8 cellular contexts compared by ENCODE assay signal in the genomic region with DNA sequence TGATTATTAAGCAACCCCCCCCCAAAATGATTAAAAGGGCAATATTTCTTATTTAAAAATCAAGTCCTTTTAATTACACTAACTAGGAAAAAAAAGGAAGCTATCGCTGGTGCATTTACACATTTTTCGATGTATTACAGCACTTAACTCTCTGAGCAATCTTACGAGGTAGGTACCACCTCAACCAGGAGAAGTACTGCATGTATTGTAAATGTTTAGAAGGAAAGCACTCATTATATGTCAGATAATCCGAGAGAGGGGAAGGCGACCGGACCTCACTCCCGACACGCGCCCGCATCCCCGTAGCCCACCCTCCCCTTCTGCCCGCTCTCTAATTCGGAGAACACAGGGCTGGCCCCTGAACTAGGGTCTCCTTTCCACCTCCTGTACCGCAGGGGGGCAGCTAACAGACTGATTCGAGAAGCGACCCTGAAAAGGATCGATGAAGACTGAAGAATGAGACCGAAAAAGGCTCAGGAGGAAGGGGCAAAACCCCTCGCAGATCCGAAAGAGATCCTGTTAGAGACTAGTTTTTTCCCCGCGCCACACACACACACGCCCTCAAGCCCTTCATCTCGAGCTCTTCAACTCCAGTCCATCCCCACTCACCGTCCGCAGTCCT. TPM values are rescaled to one million over a fixed set of nuclear protein-coding genes. Genes with fewer than 3 reads are reported as not detected.
A peak's percentile ranks its signal among the peaks of the same experiment; 100 is the strongest.
DNase-seq lines count a peak whose midpoint lies in the region; ATAC-seq, FAIRE-seq and TF ChIP-seq lines count a peak whose summit lies in the region.

No MANE protein-coding gene starts in this region.

- peaks cover 0 to 60% (median 12%) of the 10 kb centered on the region in 9 donors for H3K36me3 ChIP-seq in heart right ventricle
- peaks cover 3% of the 10 kb centered on the region in 2 donors for H3K36me3 ChIP-seq in small intestine (ENCODE audit: control insufficient read depth in 2 of 2, insufficient read depth in 2 of 2, low read length in 2 of 2)

- FAIRE-seq in small intestine (lab: Jason Lieb, UNC): no peak

- DNase-seq in GM13976 (ENCODE audit: low spot score): peak; percentile 25
- DNase-seq in HFF-Myc (ENCODE audit: extremely low read depth, low read depth): no peak
- no peak for DNase-seq in heart right ventricle
- no peak for DNase-seq in small intestine
- DNase-seq in NCI-H187 (lab: John Stamatoyannopoulos, UW): no peak
- no peak for DNase-seq in NCI-H146 treated with DMSO at 0.1 percent for 48 hours (lab: John Stamatoyannopoulos, UW; ENCODE audit: unreplicated experiment)
- no peak for DNase-seq in central memory CD4-positive, alpha-beta T cell

- in situ Hi-C loops in GM13976 (cut with MboI; ENCODE audit: low sequenced_read_pairs, unreplicated experiment): loop anchor here (25.0 kb wide), 1 partner anchor 472 kb away; no protein-coding TSS in a partner anchor

- H3K9me3 ChIP-seq in heart right ventricle (no peaks in the 10 kb centered on the region), small intestine (ENCODE audit: control insufficient read depth, low read depth) (no peaks in the 10 kb centered on the region)

- ATAC-seq in SK-N-SH treated with all-trans-retinoic acid at 6 μM for 48 hours: peak; percentile 35
- ATAC-seq in heart right ventricle: peak in 6 of 8 donors; percentile 1 to 20 (median 10)

- TF ChIP-seq CTCF in GM13976 (IDR thresholded peaks at IDR 0.05; ENCODE audit: borderline replicate concordance, control extremely low read depth, extremely low read depth, insufficient read depth, missing control alignments) (no peak), HFF-Myc (IDR thresholded peaks at IDR 0.05; ENCODE audit: low read depth, low read length, missing control alignments) (no peak), heart right ventricle (IDR thresholded peaks at IDR 0.05) (no peak)

- H3K4me1 ChIP-seq in heart right ventricle (peaks cover 0 to 46% (median 39%) of the 10 kb centered on the region in 9 donors), small intestine (ENCODE audit: control insufficient read depth in 2 of 2, insufficient read depth in 1 of 2, low read depth in 1 of 2, low read length in 1 of 2) (peaks cover 0 to 13% of the 10 kb centered on the region in 2 donors)

- intact Hi-C loops in heart right ventricle (cut with DNase I): loop anchor here in 3 of 10 donors (5.0 to 10.0 kb wide), 4 partner anchors 60 to 330 kb away; a partner anchor contains a TSS

- 1% methylated on average over 26 of the region's 26 CpGs for WGBS in heart right ventricle, 2 donors
- 0% methylated on average over 26 of the region's 26 CpGs for WGBS in small intestine, 3 donors

- H3K4me3 ChIP-seq in HFF-Myc (replicated peaks; ENCODE audit: low read depth, low read length) (peak overlapping the region; percentile 65), heart right ventricle (peak overlapping the region; percentile 50 to 98 (median 88)), small intestine (ENCODE audit: low read depth in 1 of 2, low read length in 2 of 2) (peak overlapping the region; percentile 64 to 71)

- H3K27me3 ChIP-seq in heart right ventricle (no peaks in the 10 kb centered on the region), small intestine (ENCODE audit: control insufficient read depth in 2 of 2, insufficient read depth in 2 of 2, low read length in 2 of 2) (no peaks in the 10 kb centered on the region)

- H3K27ac ChIP-seq in heart right ventricle (peak overlapping the region in 9 of 10 donors; percentile 91 to 98 (median 94)), small intestine (ENCODE audit: low read depth in 1 of 2, low read length in 1 of 2) (peak overlapping the region in 1 of 2 donors; percentile 22)

TF ChIP-seq in SK-N-SH treated with all-trans-retinoic acid at 6 μM for 48 hours, 23 proteins besides CTCF, POLR2A, EP300 and RAD21:
- TF ChIP-seq PPARA (CRISPR knock-in tag; IDR thresholded peaks at IDR 0.05; ENCODE audit: borderline replicate concordance) (no peak), ZNF70 (CRISPR knock-in tag; IDR thresholded peaks at IDR 0.05) (no peak), SNAI2 (CRISPR knock-in tag; IDR thresholded peaks at IDR 0.05) (no peak), ZNF8 (CRISPR knock-in tag; IDR thresholded peaks at IDR 0.05) (no peak), ARNTL (CRISPR knock-in tag; IDR thresholded peaks at IDR 0.05; ENCODE audit: borderline replicate concordance, low read depth) (no peak), ISL1 (CRISPR knock-in tag; IDR thresholded peaks at IDR 0.05) (no peak), TOX (CRISPR knock-in tag; IDR thresholded peaks at IDR 0.05; ENCODE audit: borderline replicate concordance) (no peak), RARB (CRISPR knock-in tag; IDR thresholded peaks at IDR 0.05) (no peak), ZC3H10 (CRISPR knock-in tag; IDR thresholded peaks at IDR 0.05) (no peak), ZNF565 (CRISPR knock-in tag; conservative IDR thresholded peaks at IDR 0.05; ENCODE audit: low read depth) (no peak), BACH2 (CRISPR knock-in tag; IDR thresholded peaks at IDR 0.05; ENCODE audit: borderline replicate concordance) (no peak)
- TF ChIP-seq, protein P1, sequence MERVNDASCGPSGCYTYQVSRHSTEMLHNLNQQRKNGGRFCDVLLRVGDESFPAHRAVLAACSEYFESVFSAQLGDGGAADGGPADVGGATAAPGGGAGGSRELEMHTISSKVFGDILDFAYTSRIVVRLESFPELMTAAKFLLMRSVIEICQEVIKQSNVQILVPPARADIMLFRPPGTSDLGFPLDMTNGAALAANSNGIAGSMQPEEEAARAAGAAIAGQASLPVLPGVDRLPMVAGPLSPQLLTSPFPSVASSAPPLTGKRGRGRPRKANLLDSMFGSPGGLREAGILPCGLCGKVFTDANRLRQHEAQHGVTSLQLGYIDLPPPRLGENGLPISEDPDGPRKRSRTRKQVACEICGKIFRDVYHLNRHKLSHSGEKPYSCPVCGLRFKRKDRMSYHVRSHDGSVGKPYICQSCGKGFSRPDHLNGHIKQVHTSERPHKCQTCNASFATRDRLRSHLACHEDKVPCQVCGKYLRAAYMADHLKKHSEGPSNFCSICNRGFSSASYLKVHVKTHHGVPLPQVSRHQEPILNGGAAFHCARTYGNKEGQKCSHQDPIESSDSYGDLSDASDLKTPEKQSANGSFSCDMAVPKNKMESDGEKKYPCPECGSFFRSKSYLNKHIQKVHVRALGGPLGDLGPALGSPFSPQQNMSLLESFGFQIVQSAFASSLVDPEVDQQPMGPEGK (CRISPR knock-in tag; IDR thresholded peaks at IDR 0.05; ENCODE audit: borderline replicate concordance): no peak
- TF ChIP-seq, protein P2, sequence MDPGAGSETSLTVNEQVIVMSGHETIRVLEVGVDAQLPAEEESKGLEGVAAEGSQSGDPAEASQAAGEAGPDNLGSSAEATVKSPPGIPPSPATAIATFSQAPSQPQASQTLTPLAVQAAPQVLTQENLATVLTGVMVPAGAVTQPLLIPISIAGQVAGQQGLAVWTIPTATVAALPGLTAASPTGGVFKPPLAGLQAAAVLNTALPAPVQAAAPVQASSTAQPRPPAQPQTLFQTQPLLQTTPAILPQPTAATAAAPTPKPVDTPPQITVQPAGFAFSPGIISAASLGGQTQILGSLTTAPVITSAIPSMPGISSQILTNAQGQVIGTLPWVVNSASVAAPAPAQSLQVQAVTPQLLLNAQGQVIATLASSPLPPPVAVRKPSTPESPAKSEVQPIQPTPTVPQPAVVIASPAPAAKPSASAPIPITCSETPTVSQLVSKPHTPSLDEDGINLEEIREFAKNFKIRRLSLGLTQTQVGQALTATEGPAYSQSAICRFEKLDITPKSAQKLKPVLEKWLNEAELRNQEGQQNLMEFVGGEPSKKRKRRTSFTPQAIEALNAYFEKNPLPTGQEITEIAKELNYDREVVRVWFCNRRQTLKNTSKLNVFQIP (CRISPR knock-in tag; IDR thresholded peaks at IDR 0.05; ENCODE audit: borderline replicate concordance, low read depth): no peak
- TF ChIP-seq, protein P3, sequence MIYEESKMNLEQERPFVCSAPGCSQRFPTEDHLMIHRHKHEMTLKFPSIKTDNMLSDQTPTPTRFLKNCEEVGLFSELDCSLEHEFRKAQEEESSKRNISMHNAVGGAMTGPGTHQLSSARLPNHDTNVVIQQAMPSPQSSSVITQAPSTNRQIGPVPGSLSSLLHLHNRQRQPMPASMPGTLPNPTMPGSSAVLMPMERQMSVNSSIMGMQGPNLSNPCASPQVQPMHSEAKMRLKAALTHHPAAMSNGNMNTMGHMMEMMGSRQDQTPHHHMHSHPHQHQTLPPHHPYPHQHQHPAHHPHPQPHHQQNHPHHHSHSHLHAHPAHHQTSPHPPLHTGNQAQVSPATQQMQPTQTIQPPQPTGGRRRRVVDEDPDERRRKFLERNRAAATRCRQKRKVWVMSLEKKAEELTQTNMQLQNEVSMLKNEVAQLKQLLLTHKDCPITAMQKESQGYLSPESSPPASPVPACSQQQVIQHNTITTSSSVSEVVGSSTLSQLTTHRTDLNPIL (CRISPR knock-in tag; IDR thresholded peaks at IDR 0.05; ENCODE audit: low read depth): no peak
- TF ChIP-seq, protein P4, sequence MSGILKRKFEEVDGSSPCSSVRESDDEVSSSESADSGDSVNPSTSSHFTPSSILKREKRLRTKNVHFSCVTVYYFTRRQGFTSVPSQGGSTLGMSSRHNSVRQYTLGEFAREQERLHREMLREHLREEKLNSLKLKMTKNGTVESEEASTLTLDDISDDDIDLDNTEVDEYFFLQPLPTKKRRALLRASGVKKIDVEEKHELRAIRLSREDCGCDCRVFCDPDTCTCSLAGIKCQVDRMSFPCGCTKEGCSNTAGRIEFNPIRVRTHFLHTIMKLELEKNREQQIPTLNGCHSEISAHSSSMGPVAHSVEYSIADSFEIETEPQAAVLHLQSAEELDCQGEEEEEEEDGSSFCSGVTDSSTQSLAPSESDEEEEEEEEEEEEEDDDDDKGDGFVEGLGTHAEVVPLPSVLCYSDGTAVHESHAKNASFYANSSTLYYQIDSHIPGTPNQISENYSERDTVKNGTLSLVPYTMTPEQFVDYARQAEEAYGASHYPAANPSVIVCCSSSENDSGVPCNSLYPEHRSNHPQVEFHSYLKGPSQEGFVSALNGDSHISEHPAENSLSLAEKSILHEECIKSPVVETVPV (CRISPR knock-in tag; IDR thresholded peaks at IDR 0.05): no peak

RNA-seq across cellular contexts. Expression of a gene that starts 0.3 kb away (rescaled TPM):
- total RNA-seq in heart right ventricle: 10 to 100 TPM in 9 of 10 donors, 1 to 10 TPM in 1; 9.9 to 16.4 (median 13.5) TPM
- polyA plus RNA-seq in heart right ventricle (10 to 100 TPM in 1 of 2 donors, 1 to 10 TPM in 1; 5.9 to 23.1 TPM), small intestine (1 to 10 TPM; 7.2 to 9.2 (median 8.4) TPM)

RNA-seq across cellular contexts. Expression of a gene that starts 0.4 kb away (rescaled TPM):
- 10 to 100 TPM; 47.4 to 83.4 (median 66.3) TPM for total RNA-seq in heart right ventricle
- polyA plus RNA-seq in heart right ventricle (100 to 1,000 TPM in 1 of 2 donors, 10 to 100 TPM in 1; 42.0 to 112 TPM), small intestine (10 to 100 TPM; 20.5 to 46.7 (median 34.0) TPM)
